ENCODE assay signal across 1 cellular context in the genomic region with DNA sequence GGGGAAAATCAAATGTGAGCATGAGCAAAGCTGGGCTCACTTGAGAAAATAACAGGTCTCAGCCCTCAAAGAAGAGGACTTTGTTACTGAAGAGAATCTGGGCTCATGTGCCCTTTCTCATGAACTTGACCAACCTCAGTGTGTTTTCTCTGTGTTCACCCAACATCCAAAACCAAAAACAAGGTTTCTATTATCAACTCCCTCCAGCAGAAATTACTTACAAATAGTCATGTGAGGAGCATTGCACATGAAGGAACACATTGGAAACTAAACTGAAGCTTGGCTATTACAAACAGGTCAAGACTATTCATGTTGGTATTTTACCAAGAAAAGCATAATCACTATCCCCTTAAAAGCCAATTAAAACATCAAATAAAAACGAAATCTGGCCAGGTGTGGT.
TF ChIP-seq lines count a peak whose summit lies in the region.

No MANE protein-coding gene starts in this region.

TF ChIP-seq in WTC11, 78 proteins besides CTCF, POLR2A, EP300 and RAD21:
- TF ChIP-seq, protein P1, sequence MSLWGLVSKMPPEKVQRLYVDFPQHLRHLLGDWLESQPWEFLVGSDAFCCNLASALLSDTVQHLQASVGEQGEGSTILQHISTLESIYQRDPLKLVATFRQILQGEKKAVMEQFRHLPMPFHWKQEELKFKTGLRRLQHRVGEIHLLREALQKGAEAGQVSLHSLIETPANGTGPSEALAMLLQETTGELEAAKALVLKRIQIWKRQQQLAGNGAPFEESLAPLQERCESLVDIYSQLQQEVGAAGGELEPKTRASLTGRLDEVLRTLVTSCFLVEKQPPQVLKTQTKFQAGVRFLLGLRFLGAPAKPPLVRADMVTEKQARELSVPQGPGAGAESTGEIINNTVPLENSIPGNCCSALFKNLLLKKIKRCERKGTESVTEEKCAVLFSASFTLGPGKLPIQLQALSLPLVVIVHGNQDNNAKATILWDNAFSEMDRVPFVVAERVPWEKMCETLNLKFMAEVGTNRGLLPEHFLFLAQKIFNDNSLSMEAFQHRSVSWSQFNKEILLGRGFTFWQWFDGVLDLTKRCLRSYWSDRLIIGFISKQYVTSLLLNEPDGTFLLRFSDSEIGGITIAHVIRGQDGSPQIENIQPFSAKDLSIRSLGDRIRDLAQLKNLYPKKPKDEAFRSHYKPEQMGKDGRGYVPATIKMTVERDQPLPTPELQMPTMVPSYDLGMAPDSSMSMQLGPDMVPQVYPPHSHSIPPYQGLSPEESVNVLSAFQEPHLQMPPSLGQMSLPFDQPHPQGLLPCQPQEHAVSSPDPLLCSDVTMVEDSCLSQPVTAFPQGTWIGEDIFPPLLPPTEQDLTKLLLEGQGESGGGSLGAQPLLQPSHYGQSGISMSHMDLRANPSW (CRISPR knock-in tag; conservative IDR thresholded peaks at IDR 0.05; ENCODE audit: low read depth) = no peak
- TF ChIP-seq, protein P2, sequence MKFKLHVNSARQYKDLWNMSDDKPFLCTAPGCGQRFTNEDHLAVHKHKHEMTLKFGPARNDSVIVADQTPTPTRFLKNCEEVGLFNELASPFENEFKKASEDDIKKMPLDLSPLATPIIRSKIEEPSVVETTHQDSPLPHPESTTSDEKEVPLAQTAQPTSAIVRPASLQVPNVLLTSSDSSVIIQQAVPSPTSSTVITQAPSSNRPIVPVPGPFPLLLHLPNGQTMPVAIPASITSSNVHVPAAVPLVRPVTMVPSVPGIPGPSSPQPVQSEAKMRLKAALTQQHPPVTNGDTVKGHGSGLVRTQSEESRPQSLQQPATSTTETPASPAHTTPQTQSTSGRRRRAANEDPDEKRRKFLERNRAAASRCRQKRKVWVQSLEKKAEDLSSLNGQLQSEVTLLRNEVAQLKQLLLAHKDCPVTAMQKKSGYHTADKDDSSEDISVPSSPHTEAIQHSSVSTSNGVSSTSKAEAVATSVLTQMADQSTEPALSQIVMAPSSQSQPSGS (CRISPR knock-in tag; IDR thresholded peaks at IDR 0.05; ENCODE audit: borderline replicate concordance, low read depth) = no peak
- no peak for TF ChIP-seq ZBTB43 (CRISPR knock-in tag; IDR thresholded peaks at IDR 0.05)
- no peak for TF ChIP-seq ATF1 (CRISPR knock-in tag; IDR thresholded peaks at IDR 0.05)
- TF ChIP-seq ZNF263 (CRISPR knock-in tag; IDR thresholded peaks at IDR 0.05; ENCODE audit: low read depth) = no peak
- no peak for TF ChIP-seq FOXK1 (CRISPR knock-in tag; IDR thresholded peaks at IDR 0.05)
- TF ChIP-seq SMAD3 (CRISPR knock-in tag; IDR thresholded peaks at IDR 0.05; ENCODE audit: borderline replicate concordance) = no peak
- no peak for TF ChIP-seq GTF2I (CRISPR knock-in tag; conservative IDR thresholded peaks at IDR 0.05)
- TF ChIP-seq NFATC4 (CRISPR knock-in tag; IDR thresholded peaks at IDR 0.05) = no peak
- TF ChIP-seq, protein P3, sequence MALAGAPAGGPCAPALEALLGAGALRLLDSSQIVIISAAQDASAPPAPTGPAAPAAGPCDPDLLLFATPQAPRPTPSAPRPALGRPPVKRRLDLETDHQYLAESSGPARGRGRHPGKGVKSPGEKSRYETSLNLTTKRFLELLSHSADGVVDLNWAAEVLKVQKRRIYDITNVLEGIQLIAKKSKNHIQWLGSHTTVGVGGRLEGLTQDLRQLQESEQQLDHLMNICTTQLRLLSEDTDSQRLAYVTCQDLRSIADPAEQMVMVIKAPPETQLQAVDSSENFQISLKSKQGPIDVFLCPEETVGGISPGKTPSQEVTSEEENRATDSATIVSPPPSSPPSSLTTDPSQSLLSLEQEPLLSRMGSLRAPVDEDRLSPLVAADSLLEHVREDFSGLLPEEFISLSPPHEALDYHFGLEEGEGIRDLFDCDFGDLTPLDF (CRISPR knock-in tag; IDR thresholded peaks at IDR 0.05) = no peak
- no peak for TF ChIP-seq MLX (CRISPR knock-in tag; IDR thresholded peaks at IDR 0.05)
- TF ChIP-seq USF2 (CRISPR knock-in tag; IDR thresholded peaks at IDR 0.05) = no peak
- TF ChIP-seq HMGA2 (CRISPR knock-in tag; IDR thresholded peaks at IDR 0.05) = no peak
- no peak for TF ChIP-seq CREM (CRISPR knock-in tag; IDR thresholded peaks at IDR 0.05)
- TF ChIP-seq ATF6 (CRISPR knock-in tag; IDR thresholded peaks at IDR 0.05) = no peak
TF ChIP-seq in WTC11: peak in this region for 0.
